28 cellular contexts compared by ENCODE assay signal in genomic region chr21:35699360-35699759, GRCh38.
"Had no signal": no experiment of that assay in that cellular context is flagged by ENCODE, and none has a peak within 500 bp of the region (broad histone marks: within the 10 kb centered on the region; RNA-seq: fewer than 3 reads in every experiment).

No MANE protein-coding gene starts in this region.

- DNase-seq: naive thymus-derived CD4-positive, alpha-beta T cell; natural killer cell; occipital lobe; ovary; posterior cingulate gyrus; psoas muscle; right cardiac atrium; right lobe of liver; sigmoid colon; spleen; stimulated activated CD4-positive, alpha-beta T cell treated with anti-CD3 and anti-CD28 coated beads, Interleukin-12 subunit alpha, Interleukin-12 subunit beta, amount 100 ng/mL, for 4 hours; stimulated activated CD4-positive, alpha-beta T cell treated with anti-CD3 and anti-CD28 coated beads, Interleukin-1b, Interleukin-23, amount 100 ng/mL, for 48 hours; stimulated activated CD4-positive, alpha-beta T cell treated with anti-CD3 and anti-CD28 coated beads, Interleukin-4, amount 100 ng/mL, for 1 hour; stimulated activated CD4-positive, alpha-beta T cell treated with anti-CD3 and anti-CD28 coated beads, Interleukin-4, amount 100 ng/mL, for 4 hours; stimulated activated CD8-positive, alpha-beta memory T cell treated with anti-CD3 and anti-CD28 coated beads, Interleukin-4, amount 100 ng/mL, for 48 hours; stimulated activated naive CD4-positive, alpha-beta T cell; stimulated activated naive CD8-positive, alpha-beta T cell treated with anti-CD3 and anti-CD28 coated beads, Interleukin-15, amount 100 ng/mL, for 72 hours; stimulated activated naive CD8-positive, alpha-beta T cell treated with anti-CD3 and anti-CD28 coated beads, Interleukin-15, Interleukin-2, amounts not matched to agents 100 U/mL and 50 U/mL, for 24 hours; substantia nigra; testis; tibial artery; transverse colon had no signal

- H3K36me3 ChIP-seq: neural progenitor cell, ovary, right lobe of liver, sigmoid colon, spleen, suprapubic skin, tibial artery, transverse colon, vagina had no signal

- H3K27me3 ChIP-seq: neural progenitor cell, ovary, right lobe of liver, sigmoid colon, suprapubic skin, testis, tibial artery, vagina had no signal

- H3K27ac ChIP-seq: neural progenitor cell, ovary, parathyroid adenoma, psoas muscle, right lobe of liver, sigmoid colon, spleen, suprapubic skin, testis, tibial artery, transverse colon, vagina had no signal

- H3K4me2 ChIP-seq: neural progenitor cell, smooth muscle cell had no signal

- H3K9ac ChIP-seq: neural progenitor cell, parathyroid adenoma had no signal

- H3K9me3 ChIP-seq: ovary, psoas muscle, right lobe of liver, sigmoid colon, spleen, suprapubic skin, testis, tibial artery, transverse colon, vagina had no signal

- H3K4me1 ChIP-seq: neural progenitor cell, psoas muscle, sigmoid colon, vagina had no signal

- H3K79me2 ChIP-seq: parathyroid adenoma had no signal

- H2AFZ ChIP-seq: neural progenitor cell, parathyroid adenoma had no signal

- H3K4me3 ChIP-seq: neural progenitor cell, ovary, psoas muscle, right lobe of liver, sigmoid colon, smooth muscle cell, spleen, suprapubic skin, testis, tibial artery, transverse colon, vagina had no signal

- ATAC-seq: naive thymus-derived CD4-positive, alpha-beta T cell; natural killer cell; psoas muscle; right cardiac atrium; right lobe of liver; stimulated activated memory B cell treated with anti-CD40 and anti-IgM and Interleukin-4, amounts not matched to agents 10 μg/mL and 1 μg/mL and 100 μg/mL, for 72 hours; stimulated activated naive CD8-positive, alpha-beta T cell treated with anti-CD3 and anti-CD28 coated beads, Interleukin-15, amount 100 ng/mL, for 72 hours; stimulated activated naive CD8-positive, alpha-beta T cell treated with anti-CD3 and anti-CD28 coated beads, Interleukin-15, Interleukin-2, amounts not matched to agents 100 U/mL and 50 U/mL, for 24 hours had no signal
